8 cellular contexts compared by ENCODE assay signal in the genomic region with DNA sequence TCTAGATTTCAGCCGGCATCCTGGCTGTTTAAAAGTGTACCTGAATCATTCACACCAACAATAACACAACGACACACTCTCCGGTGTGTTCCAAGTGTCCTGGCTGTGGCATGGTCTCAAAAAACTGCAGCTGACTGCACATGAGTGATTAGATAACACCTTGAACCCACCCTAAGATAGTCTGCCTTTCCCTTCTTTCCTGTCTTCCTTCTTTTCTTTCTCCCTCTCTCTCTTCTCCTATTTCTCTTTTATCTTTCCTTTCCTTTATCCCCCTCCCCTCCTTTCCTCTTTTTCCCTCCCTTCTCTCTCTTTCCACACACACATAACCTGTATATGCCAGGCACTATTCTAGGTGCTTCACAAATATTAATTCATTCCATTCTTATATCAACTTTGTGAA. TPM values are rescaled to one million over a fixed set of nuclear protein-coding genes. Genes with fewer than 3 reads are reported as not detected.
DNase-seq lines count a peak whose midpoint lies in the region; ATAC-seq and TF ChIP-seq lines count a peak whose summit lies in the region.

No MANE protein-coding gene starts in this region.

- peaks cover 13% of the 10 kb centered on the region for H3K27me3 Mint-ChIP-seq in T-helper 2 cell treated with Interferon-gamma antibody and Interleukin-4, amounts not matched to agents 5 μg/mL and 100 μg/mL, for 36 hours (ENCODE audit: low read depth)
- H3K27me3 Mint-ChIP-seq in T-cell, result no peaks in the 10 kb centered on the region

- 42 to 74% methylated on average over 3 of the region's 3 CpGs for WGBS in gastroesophageal sphincter (ENCODE audit: low coverage in 1 of 2), 2 donors
- 79 to 88% (median 82%) methylated on average over 3 of the region's 3 CpGs for WGBS in spleen, 5 donors

- H3K4me1 Mint-ChIP-seq in T-helper 2 cell treated with Interferon-gamma antibody and Interleukin-4, amounts not matched to agents 5 μg/mL and 100 μg/mL, for 36 hours (ENCODE audit: low read depth), result peaks cover 29% of the 10 kb centered on the region
- H3K4me1 Mint-ChIP-seq in T-cell, result peaks cover 15 to 23% (median 21%) of the 10 kb centered on the region in 3 donors

- H3K27ac ChIP-seq in gastroesophageal sphincter, result peak overlapping the region in 3 of 4 donors; percentile 89 to 94 (median 89)
- H3K27ac ChIP-seq in spleen, result peak overlapping the region in 6 of 8 donors; percentile 26 to 87 (median 82)

- no peaks in the 10 kb centered on the region for H3K36me3 ChIP-seq in gastroesophageal sphincter
- H3K36me3 ChIP-seq in spleen, result no peaks in the 10 kb centered on the region

- H3K4me3 ChIP-seq in gastroesophageal sphincter (no peak overlapping the region), spleen (peak overlapping the region in 1 of 8 donors; percentile 89)

- no peaks in the 10 kb centered on the region for H3K27me3 ChIP-seq in gastroesophageal sphincter
- H3K27me3 ChIP-seq in spleen (replicated peaks in 1 of 7), result no peaks in the 10 kb centered on the region

- H3K9me3 ChIP-seq in gastroesophageal sphincter, result no peaks in the 10 kb centered on the region
- no peaks in the 10 kb centered on the region for H3K9me3 ChIP-seq in spleen

- TF ChIP-seq CTCF in gastroesophageal sphincter (IDR thresholded peaks at IDR 0.05) (no peak), spleen (IDR thresholded peaks at IDR 0.05 in 8 of 11, conservative IDR thresholded peaks at IDR 0.05 in 3 of 11) (no peak)

- intact Hi-C loops in spleen (cut with DNase I; ENCODE audit: low total_unique reads), result loop anchor here (5.0 kb wide), 1 partner anchor 89 kb away; no protein-coding TSS in a partner anchor
- intact Hi-C loops in left colon (cut with DNase I, micrococcal nuclease), result loop anchor here in 1 of 2 donors (10.0 kb wide), 1 partner anchor 87 kb away; no protein-coding TSS in a partner anchor

- ATAC-seq in T-cell (replicated peaks in 1 of 4) (no peak), gastroesophageal sphincter (no peak), left colon (no peak)

- no peak overlapping the region for H3K27ac Mint-ChIP-seq in T-helper 2 cell treated with Interferon-gamma antibody and Interleukin-4, amounts not matched to agents 5 μg/mL and 100 μg/mL, for 36 hours
- peak overlapping the region; percentile 81 to 83 for H3K27ac Mint-ChIP-seq in T-cell

- H3K4me3 Mint-ChIP-seq in T-helper 2 cell treated with Interferon-gamma antibody and Interleukin-4, amounts not matched to agents 5 μg/mL and 100 μg/mL, for 36 hours, result peak overlapping the region; percentile 82
- peak overlapping the region; percentile 81 to 92 (median 86) for H3K4me3 Mint-ChIP-seq in T-cell

- H3K4me1 ChIP-seq in gastroesophageal sphincter (peaks cover 0 to 27% (median 5%) of the 10 kb centered on the region in 3 donors), spleen (peaks cover 8 to 47% (median 25%) of the 10 kb centered on the region in 6 donors)

- H3K36me3 Mint-ChIP-seq in T-helper 2 cell treated with Interferon-gamma antibody and Interleukin-4, amounts not matched to agents 5 μg/mL and 100 μg/mL, for 36 hours (ENCODE audit: low read depth), result peaks cover 11% of the 10 kb centered on the region
- no peaks in the 10 kb centered on the region for H3K36me3 Mint-ChIP-seq in T-cell

- no peaks in the 10 kb centered on the region for H3K9me3 Mint-ChIP-seq in T-helper 2 cell treated with Interferon-gamma antibody and Interleukin-4, amounts not matched to agents 5 μg/mL and 100 μg/mL, for 36 hours
- peaks cover 0 to 3% (median 0%) of the 10 kb centered on the region in 3 donors for H3K9me3 Mint-ChIP-seq in T-cell

- TF ChIP-seq EP300 in gastroesophageal sphincter (IDR thresholded peaks at IDR 0.05), result no peak

- no peak for TF ChIP-seq POLR2A in gastroesophageal sphincter (IDR thresholded peaks at IDR 0.05)
- TF ChIP-seq POLR2A in spleen (IDR thresholded peaks at IDR 0.05), result no peak

- POLR2A ChIA-PET in T-cell (lab: Charles Lee), result interaction anchor here in 1 of 2 donors (0.6 kb wide), 1 partner anchor 10 kb away, joined by 7 read pairs; no protein-coding TSS in a partner anchor

- CTCF ChIA-PET in T-cell (lab: Charles Lee), result interaction anchor here in 1 of 2 donors (1.9 kb wide), 1 partner anchor 92 kb away, joined by 8 read pairs; the partner anchor contains the start of gene ZFAND6

- no peak for DNase-seq in T-helper 2 cell treated with Interferon-gamma antibody and Interleukin-4, amounts not matched to agents 5 μg/mL and 100 μg/mL, for 36 hours (ENCODE audit: low spot score)
- DNase-seq in T-helper 2 cell, result no peak
- no peak for DNase-seq in T-cell
- DNase-seq in spleen, result no peak
- DNase-seq in NCI-H2107 treated with DMSO at 0.1 percent for 48 hours (lab: John Stamatoyannopoulos, UW; ENCODE audit: unreplicated experiment), result no peak
- DNase-seq in cerebellum (ENCODE audit: low spot score), result no peak
- DNase-seq in left colon, result no peak

RNA-seq across cellular contexts. Expression of gene FAH, which starts 1.2 kb away (rescaled TPM):
- total RNA-seq in T-cell (1 to 10 TPM; 5.2 to 9.4 (median 6.8) TPM), gastroesophageal sphincter (10 to 100 TPM in 2 of 4 donors, 1 to 10 TPM in 2; 7.9 to 26.0 (median 10.1) TPM), spleen (10 to 100 TPM; 10.2 to 29.1 (median 18.9) TPM), cerebellum (9.9 TPM), left colon (10 to 100 TPM; 20.5 to 22.4 TPM)
- polyA plus RNA-seq in spleen, result 10 to 100 TPM in 2 of 3 donors, 1 to 10 TPM in 1; 8.5 to 33.1 (median 25.8) TPM
